Comparison of ENCODE assay signal across 2 cellular contexts in genomic region chr6:127406722-127407121, GRCh38. TPM values are rescaled to one million over a fixed set of nuclear protein-coding genes. Genes with fewer than 3 reads are reported as not detected.
"Had no signal": no experiment of that assay in that cellular context is flagged by ENCODE, and none has a peak within 500 bp of the region (broad histone marks: within the 10 kb centered on the region; RNA-seq: fewer than 3 reads in every experiment).

No MANE protein-coding gene starts in this region.

RNA-seq across cellular contexts. Expression of gene KIAA0408, which starts 52.5 kb away (rescaled TPM):
- total RNA-seq: ascending aorta, bronchial epithelial cell had no signal
